ENCODE assay signal across 8 cellular contexts in genomic region chr5:157740211-157740610, GRCh38. TPM values are rescaled to one million over a fixed set of nuclear protein-coding genes. Genes with fewer than 3 reads are reported as not detected.
DNase-seq lines count a peak whose midpoint lies in the region; ATAC-seq and TF ChIP-seq lines count a peak whose summit lies in the region.

No MANE protein-coding gene starts in this region.

- CTCF ChIA-PET in AG04450 (lab: Charles Lee): interaction anchor here (1.8 kb wide), 1 partner anchor 308 kb away, joined by 10 read pairs; no protein-coding TSS in a partner anchor
- CTCF ChIA-PET in PC-9 (lab: Charles Lee): interaction anchor here (0.7 kb wide), 1 partner anchor 166 kb away, joined by 5 read pairs; no protein-coding TSS in a partner anchor

- H4K20me1 ChIP-seq in PC-9 (ENCODE audit: insufficient read depth): no peaks in the 10 kb centered on the region

- no peak overlapping the region for H3K4me3 ChIP-seq in AG04450 (ENCODE audit: low read depth, low read length)
- no peak overlapping the region for H3K4me3 ChIP-seq in GM12864 (ENCODE audit: low read depth, low read length)
- H3K4me3 ChIP-seq in PC-9: no peak overlapping the region
- no peak overlapping the region for H3K4me3 ChIP-seq in fibroblast of the aortic adventitia (ENCODE audit: low read depth, low read length)

- no TSS peak for BruUV-seq in PC-9 (replicated peaks; lab: Mats Ljungman, UMichigan)

- peak; percentile 53 for TF ChIP-seq CTCF in AG04450 (IDR thresholded peaks at IDR 0.05; ENCODE audit: low read depth, low read length)
- peak; percentile 66 for TF ChIP-seq CTCF in GM12864 (IDR thresholded peaks at IDR 0.05; ENCODE audit: low read depth, low read length, missing control alignments)
- TF ChIP-seq CTCF in PC-9 (conservative IDR thresholded peaks at IDR 0.05): peak; percentile 67; the same call in 1 of the 2 replicates
- peak; percentile 33 for TF ChIP-seq CTCF in fibroblast of the aortic adventitia (IDR thresholded peaks at IDR 0.05; ENCODE audit: insufficient read depth, low read length)

- H2AFZ ChIP-seq in PC-9: no peak overlapping the region

- H3K27ac ChIP-seq in AG04450 (ENCODE audit: low read depth, low read length) (no peak overlapping the region), PC-9 (no peak overlapping the region)

- H3K4me2 ChIP-seq in PC-9: no peak overlapping the region

- H3F3A ChIP-seq in PC-9 (ENCODE audit: insufficient read depth, low read depth): peaks cover 3% of the 10 kb centered on the region; the same call in 1 of the 2 replicates

- H3K9me2 ChIP-seq in PC-9 (ENCODE audit: insufficient read depth): no peaks in the 10 kb centered on the region

- no peaks in the 10 kb centered on the region for H3K27me3 ChIP-seq in AG04450 (ENCODE audit: control insufficient read depth, insufficient read depth, low read length)
- H3K27me3 ChIP-seq in PC-9 (ENCODE audit: insufficient read depth, low read depth): no peaks in the 10 kb centered on the region

- POLR2A ChIA-PET in AG04450 (lab: Yijun Ruan, JAX) (no interaction called here), PC-9 (lab: Charles Lee; ENCODE audit: unreplicated experiment) (no interaction called here)

- no peaks in the 10 kb centered on the region for H3K9me3 ChIP-seq in AG04450 (ENCODE audit: control insufficient read depth, insufficient read depth, low read length)
- no peaks in the 10 kb centered on the region for H3K9me3 ChIP-seq in PC-9 (ENCODE audit: insufficient read depth, low read depth)

- no peaks in the 10 kb centered on the region for H3K36me3 ChIP-seq in PC-9 (ENCODE audit: low read depth)

- intact Hi-C loops in PC-9 (cut with micrococcal nuclease; ENCODE audit: unreplicated experiment): loop anchor here (5.0 kb wide), 2 partner anchors 263 to 398 kb away; no protein-coding TSS in a partner anchor

- DNase-seq in AG04450 (ENCODE audit: low read depth, low spot score) (no peak), GM12864 (ENCODE audit: low read depth) (no peak), PC-9 (peak in 1 of 2 experiments; percentile 19), fibroblast of the aortic adventitia (ENCODE audit: low read depth) (no peak), DMS114 treated with DMSO at 0.1 percent for 48 hours (lab: John Stamatoyannopoulos, UW; ENCODE audit: unreplicated experiment) (no peak), foreskin melanocyte (no peak), NCI-H1694 (lab: John Stamatoyannopoulos, UW) (no peak)

- peaks cover 12% of the 10 kb centered on the region for H3K4me1 ChIP-seq in PC-9 (replicated peaks; ENCODE audit: insufficient read depth)

- no peaks in the 10 kb centered on the region for H3K79me2 ChIP-seq in PC-9 (ENCODE audit: low read depth)

- ATAC-seq in HG03039 (IDR thresholded peaks at IDR 0.05; ENCODE audit: unreplicated experiment): no peak

RNA-seq across cellular contexts. Expression of gene LSM11, which starts 3.3 kb away (rescaled TPM):
- polyA plus RNA-seq in AG04450 (2011; rRNA removed): 1.8 and 2.5 TPM in 2 replicates
- 1.9 and 2.6 TPM in 2 replicates for polyA minus RNA-seq in AG04450 (2011; rRNA and poly(A)+ RNA removed)
- total RNA-seq in PC-9 (2021): 1.9 and 2.1 TPM in 2 replicates
- total RNA-seq in fibroblast of the aortic adventitia (ENCODE audit: low replicate concordance): 4.9 and 5.2 TPM in 2 replicates

RNA-seq across cellular contexts. Expression of gene THG1L, which starts 9.0 kb away (rescaled TPM):
- polyA plus RNA-seq in AG04450 (2011; rRNA removed): 18.6 and 21.0 TPM in 2 replicates
- 25.8 and 36.4 TPM in 2 replicates for polyA minus RNA-seq in AG04450 (2011; rRNA and poly(A)+ RNA removed)
- total RNA-seq in PC-9 (2021) (20.9 and 25.3 TPM in 2 replicates), fibroblast of the aortic adventitia (ENCODE audit: low replicate concordance) (18.2 and 23.0 TPM in 2 replicates)
